1 cellular context compared by ENCODE assay signal in the genomic region with DNA sequence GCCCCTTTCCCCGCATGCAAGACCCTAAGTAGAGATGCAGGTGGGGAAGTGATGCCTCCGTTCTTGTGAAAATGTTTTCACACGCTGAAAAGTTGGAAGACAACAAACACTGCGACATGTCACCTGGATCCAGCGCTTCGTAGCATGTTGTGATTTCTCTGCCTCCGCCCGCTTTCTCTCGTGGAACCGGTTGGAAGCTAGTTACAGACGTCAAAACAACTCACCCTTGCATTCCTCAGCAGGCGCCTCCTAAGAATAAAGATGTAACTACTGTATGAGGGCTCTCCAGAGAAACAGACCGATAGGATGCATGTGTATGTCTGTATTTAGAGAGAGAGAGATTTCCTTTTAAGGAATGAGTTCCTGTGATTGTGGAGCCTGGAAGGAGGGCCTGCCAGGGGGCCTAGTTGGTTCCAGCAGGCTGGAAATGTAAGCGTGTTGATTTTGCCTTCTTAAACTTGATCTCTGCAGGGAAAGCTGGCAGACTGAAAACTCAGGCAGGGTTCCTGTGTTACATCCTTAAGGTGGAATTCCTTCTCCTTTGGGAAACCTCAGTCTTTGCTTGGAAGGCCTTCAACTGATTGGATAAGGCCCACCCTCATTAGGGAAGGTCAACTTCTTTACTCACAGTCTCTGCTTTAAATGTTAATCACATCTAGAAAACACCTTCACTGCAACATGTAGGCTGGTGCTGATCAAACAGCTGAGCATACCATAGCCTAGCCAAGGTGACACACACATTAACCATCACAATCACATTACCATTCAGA.
TF ChIP-seq lines count a peak whose summit lies in the region.

No MANE protein-coding gene starts in this region.

TF ChIP-seq in H1, 55 proteins besides CTCF, POLR2A, EP300 and RAD21:
- TF ChIP-seq JUND (IDR thresholded peaks at IDR 0.05; ENCODE audit: low read length) (no peak), HDAC2 (IDR thresholded peaks at IDR 0.05; ENCODE audit: borderline replicate concordance in 1 of 2, low read depth in 2 of 2, low read length in 2 of 2) (no peak), CBX5 (IDR thresholded peaks at IDR 0.05; ENCODE audit: low read depth, low read length) (no peak), YY1 (IDR thresholded peaks at IDR 0.05; ENCODE audit: low read depth, low read length) (no peak), SP2 (IDR thresholded peaks at IDR 0.05; ENCODE audit: low read length) (no peak)
- TF ChIP-seq, protein P1, sequence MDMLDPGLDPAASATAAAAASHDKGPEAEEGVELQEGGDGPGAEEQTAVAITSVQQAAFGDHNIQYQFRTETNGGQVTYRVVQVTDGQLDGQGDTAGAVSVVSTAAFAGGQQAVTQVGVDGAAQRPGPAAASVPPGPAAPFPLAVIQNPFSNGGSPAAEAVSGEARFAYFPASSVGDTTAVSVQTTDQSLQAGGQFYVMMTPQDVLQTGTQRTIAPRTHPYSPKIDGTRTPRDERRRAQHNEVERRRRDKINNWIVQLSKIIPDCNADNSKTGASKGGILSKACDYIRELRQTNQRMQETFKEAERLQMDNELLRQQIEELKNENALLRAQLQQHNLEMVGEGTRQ (IDR thresholded peaks at IDR 0.05; ENCODE audit: low read length): no peak
